In genomic region chr12:13211191-13211858, GRCh38 we compare ENCODE assay signal across 11 cellular contexts. TPM values are rescaled to one million over a fixed set of nuclear protein-coding genes. Genes with fewer than 3 reads are reported as not detected.
A peak's percentile ranks its signal among the peaks of the same experiment; 100 is the strongest.
DNase-seq lines count a peak whose midpoint lies in the region; ATAC-seq and TF ChIP-seq lines count a peak whose summit lies in the region.
"Had no signal": no experiment of that assay in that cellular context is flagged by ENCODE, and none has a peak within 500 bp of the region (broad histone marks: within the 10 kb centered on the region; RNA-seq: fewer than 3 reads in every experiment).

No MANE protein-coding gene starts in this region.

- no peaks in the 10 kb centered on the region for H3K36me3 Mint-ChIP-seq in activated CD8-positive, alpha-beta T cell treated with anti-CD3 and anti-CD28 coated beads, Interleukin-2, amount 10 ng/mL, durations not matched to agents 7 days and 5 days (ENCODE audit: low read depth)

- CTCF ChIA-PET in activated CD8-positive, alpha-beta T cell treated with anti-CD3 and anti-CD28 coated beads, Interleukin-2, amount 10 ng/mL, durations not matched to agents 7 days and 5 days (lab: Charles Lee) = interaction anchor here (0.7 to 9.7 kb wide), 48 partner anchors 9 to 424 kb away, joined by 3 to 204 read pairs (median 6); partner anchors contain the start of genes DDX47, EMP1, FAM234B and GSG1

- no peaks in the 10 kb centered on the region for H3K9me3 ChIP-seq in vagina
- H3K9me3 ChIP-seq in transverse colon = no peaks in the 10 kb centered on the region
- H3K9me3 ChIP-seq: gastroesophageal sphincter, Peyer's patch had no signal

- H3K36me3 ChIP-seq in vagina (peaks cover 0 to 51% of the 10 kb centered on the region in 2 donors), transverse colon (peaks cover 0 to 21% (median 0%) of the 10 kb centered on the region in 4 donors)

- H3K27me3 ChIP-seq in vagina (no peaks in the 10 kb centered on the region), transverse colon (no peaks in the 10 kb centered on the region)
- H3K27me3 ChIP-seq: gastroesophageal sphincter, Peyer's patch had no signal

- no peak overlapping the region for H3K4me3 Mint-ChIP-seq in activated CD8-positive, alpha-beta T cell treated with anti-CD3 and anti-CD28 coated beads, Interleukin-2, amount 10 ng/mL, durations not matched to agents 7 days and 5 days

- no peak for TF ChIP-seq EP300 in transverse colon (IDR thresholded peaks at IDR 0.05; ENCODE audit: low read depth)

- DNase-seq in stimulated activated naive CD4-positive, alpha-beta T cell treated with Interleukin-2 at 50 U/mL for 16 hours (lab: John Stamatoyannopoulos, UW) = peak; percentile 11
- DNase-seq in stimulated activated naive CD4-positive, alpha-beta T cell (lab: John Stamatoyannopoulos, UW) = no peak
- no peak for DNase-seq in activated CD8-positive, alpha-beta T cell treated with anti-CD3 and anti-CD28 coated beads, Interleukin-2, amount 10 ng/mL, durations not matched to agents 7 days and 5 days
- DNase-seq in fibroblast of pulmonary artery (ENCODE audit: low read depth) = peak; percentile 36
- no peak for DNase-seq in vagina (ENCODE audit: extremely low spot score in 2 of 2)
- DNase-seq in GM13976 (ENCODE audit: low spot score) = no peak
- no peak for DNase-seq in transverse colon
- DNase-seq in germinal center (ENCODE audit: low spot score) = no peak

- intact Hi-C loops in vagina (cut with DNase I) (no loop called here), transverse colon (cut with DNase I; ENCODE audit: low total_unique reads) (loop anchor here (5.0 kb wide), 1 partner anchor 109 kb away; the partner anchor contains the start of gene GSG1)

- in situ Hi-C loops in GM13976 (cut with MboI; ENCODE audit: low sequenced_read_pairs, unreplicated experiment) (loop anchor here (5.0 to 25.0 kb wide), 2 partner anchors 299 to 424 kb away; partner anchors contain the start of gene APOLD1), transverse colon (cut with MboI; ENCODE audit: low pct_ligation_motif_present in 1 of 4, low pct_unique_long_range_greater_than_20kb in 1 of 4, low sequenced_read_pairs in 3 of 4) (loop anchor here in 3 of 4 donors (5.0 to 10.0 kb wide), 4 partner anchors 114 to 299 kb away; no protein-coding TSS in a partner anchor)

- WGBS in transverse colon (ENCODE audit: low coverage in 1 of 2), 2 donors = 53 to 56% methylated on average over 7 of the region's 7 CpGs

- no peak for TF ChIP-seq CTCF in fibroblast of pulmonary artery (IDR thresholded peaks at IDR 0.05; ENCODE audit: low read length, missing control alignments)
- TF ChIP-seq CTCF in vagina (IDR thresholded peaks at IDR 0.05) = no peak
- TF ChIP-seq CTCF in GM13976 (IDR thresholded peaks at IDR 0.05; ENCODE audit: borderline replicate concordance, control extremely low read depth, extremely low read depth, insufficient read depth, missing control alignments) = no peak
- TF ChIP-seq CTCF in transverse colon (IDR thresholded peaks at IDR 0.05) = no peak

- TF ChIP-seq POLR2A in vagina (IDR thresholded peaks at IDR 0.05) (no peak), transverse colon (IDR thresholded peaks at IDR 0.05) (no peak)

- H3K27ac ChIP-seq in vagina = peak overlapping the region; percentile 47
- H3K27ac ChIP-seq in transverse colon = no peak overlapping the region
- H3K27ac ChIP-seq: C4-2B had no signal

- peaks cover 52% of the 10 kb centered on the region for H3K4me1 Mint-ChIP-seq in activated CD8-positive, alpha-beta T cell treated with anti-CD3 and anti-CD28 coated beads, Interleukin-2, amount 10 ng/mL, durations not matched to agents 7 days and 5 days (ENCODE audit: low read depth)

- H3K4me1 ChIP-seq in vagina (peaks cover 58% of the 10 kb centered on the region), transverse colon (peaks cover 6 to 46% (median 18%) of the 10 kb centered on the region in 4 donors)

- H3K27ac Mint-ChIP-seq in activated CD8-positive, alpha-beta T cell treated with anti-CD3 and anti-CD28 coated beads, Interleukin-2, amount 10 ng/mL, durations not matched to agents 7 days and 5 days = peak overlapping the region; percentile 65

- POLR2A ChIA-PET in activated CD8-positive, alpha-beta T cell treated with anti-CD3 and anti-CD28 coated beads, Interleukin-2, amount 10 ng/mL, durations not matched to agents 7 days and 5 days (lab: Charles Lee) = interaction anchor here (0.8 to 1.5 kb wide), 2 partner anchors 111 to 295 kb away, joined by 5 to 9 read pairs; no protein-coding TSS in a partner anchor

- H3K9me3 Mint-ChIP-seq in activated CD8-positive, alpha-beta T cell treated with anti-CD3 and anti-CD28 coated beads, Interleukin-2, amount 10 ng/mL, durations not matched to agents 7 days and 5 days (ENCODE audit: insufficient read depth) = no peaks in the 10 kb centered on the region

- ATAC-seq in activated CD8-positive, alpha-beta T cell treated with anti-CD3 and anti-CD28 coated beads, Interleukin-2, amount 10 ng/mL, durations not matched to agents 7 days and 5 days = no peak

- no peaks in the 10 kb centered on the region for H3K27me3 Mint-ChIP-seq in activated CD8-positive, alpha-beta T cell treated with anti-CD3 and anti-CD28 coated beads, Interleukin-2, amount 10 ng/mL, durations not matched to agents 7 days and 5 days (ENCODE audit: low read depth)

- no peak overlapping the region for H3K4me3 ChIP-seq in fibroblast of pulmonary artery (replicated peaks; ENCODE audit: low read depth, low read length)
- H3K4me3 ChIP-seq in vagina = no peak overlapping the region
- no peak overlapping the region for H3K4me3 ChIP-seq in transverse colon
- H3K4me3 ChIP-seq: gastroesophageal sphincter, Peyer's patch had no signal

RNA-seq across cellular contexts. Expression of gene EMP1, which starts 14.8 kb away (rescaled TPM):
- total RNA-seq in activated CD8-positive, alpha-beta T cell treated with anti-CD3 and anti-CD28 coated beads, Interleukin-2, amount 10 ng/mL, durations not matched to agents 7 days and 5 days = 1 to 10 TPM; 4.4 to 7.6 TPM
- total RNA-seq in vagina (675 TPM), transverse colon (100 to 1,000 TPM in 3 of 4 donors, 10 to 100 TPM in 1; 43.2 to 837 (median 738) TPM)

Comparison
In these comparisons a context has a peak if more than half of its experiments do, and no peak if none do; other contexts are left out.
1. DNase-seq: peak in stimulated activated naive CD4-positive, alpha-beta T cell treated with Interleukin-2 at 50 U/mL for 16 hours (single experiment) and fibroblast of pulmonary artery (single experiment); none in stimulated activated naive CD4-positive, alpha-beta T cell (0 of 6), activated CD8-positive, alpha-beta T cell treated with anti-CD3 and anti-CD28 coated beads, Interleukin-2, amount 10 ng/mL, durations not matched to agents 7 days and 5 days (single experiment), vagina (0 of 2), GM13976 (single experiment), transverse colon (single experiment) and germinal center (single experiment).
2. RNA of gene EMP1, which starts 14.8 kb away (total RNA-seq): 43.2 to 837 TPM in transverse colon and 675 TPM in vagina (single experiment); 4.4 to 7.6 TPM in activated CD8-positive, alpha-beta T cell treated with anti-CD3 and anti-CD28 coated beads, Interleukin-2, amount 10 ng/mL, durations not matched to agents 7 days and 5 days; every median in the first group is over 4 times any median in the second.